In genomic region chr6:17397764-17398194, GRCh38 we compare ENCODE assay signal across 18 cellular contexts. TPM values are rescaled to one million over a fixed set of nuclear protein-coding genes. Genes with fewer than 3 reads are reported as not detected.
DNase-seq lines count a peak whose midpoint lies in the region; ATAC-seq and TF ChIP-seq lines count a peak whose summit lies in the region.
"Had no signal": no experiment of that assay in that cellular context is flagged by ENCODE, and none has a peak within 500 bp of the region (broad histone marks: within the 10 kb centered on the region; RNA-seq: fewer than 3 reads in every experiment).

No MANE protein-coding gene starts in this region.

- no peak overlapping the region for H2AFZ ChIP-seq in fibroblast of lung (ENCODE audit: low read length)

- no TSS peak for BruUV-seq in A673 (replicated peaks; lab: Mats Ljungman, UMichigan)

- TF ChIP-seq POLR2A in Peyer's patch (IDR thresholded peaks at IDR 0.05) = no peak

- H3K9me3 ChIP-seq in fibroblast of lung (ENCODE audit: control insufficient read depth, insufficient read depth, low read depth, low read length) (no peaks in the 10 kb centered on the region), A673 (ENCODE audit: low read depth, low read length, poor library complexity, severe bottlenecking) (no peaks in the 10 kb centered on the region), Peyer's patch (no peaks in the 10 kb centered on the region)
- H3K9me3 ChIP-seq: thyroid gland had no signal

- H3K4me3 ChIP-seq in fibroblast of lung (replicated peaks in 1 of 4; ENCODE audit: control extremely low read depth in 1 of 4, insufficient read depth in 1 of 4, low read depth in 3 of 4, low read length in 4 of 4) = no peak overlapping the region
- no peak overlapping the region for H3K4me3 ChIP-seq in A673 (ENCODE audit: low read depth, low read length, poor library complexity, severe bottlenecking)
- no peak overlapping the region for H3K4me3 ChIP-seq in Peyer's patch
- H3K4me3 ChIP-seq: thyroid gland had no signal

- H3K4me1 ChIP-seq in fibroblast of lung (ENCODE audit: control insufficient read depth, extremely low read depth, insufficient read depth, low read length) = peaks cover 2% of the 10 kb centered on the region
- H3K4me1 ChIP-seq in A673 (ENCODE audit: insufficient read depth, low read length, poor library complexity, severe bottlenecking) = peaks cover 3% of the 10 kb centered on the region
- no peaks in the 10 kb centered on the region for H3K4me1 ChIP-seq in Peyer's patch

- H3K79me2 ChIP-seq in fibroblast of lung (ENCODE audit: control insufficient read depth, insufficient read depth, low read length) = peaks cover 2% of the 10 kb centered on the region

- intact Hi-C loops in sciatic nerve (cut with DNase I) = no loop called here
- intact Hi-C loops in A673 (cut with micrococcal nuclease; ENCODE audit: unreplicated experiment) = no loop called here

- no peak for TF ChIP-seq CTCF in fibroblast of lung (conservative IDR thresholded peaks at IDR 0.05 in 1 of 2, IDR thresholded peaks at IDR 0.05 in 1 of 2; ENCODE audit: low read depth in 1 of 2, low read length in 2 of 2)
- no peak for TF ChIP-seq CTCF in A673 (conservative IDR thresholded peaks at IDR 0.05; ENCODE audit: low read depth, low read length)
- TF ChIP-seq CTCF in Peyer's patch (IDR thresholded peaks at IDR 0.05) = no peak

- H4K20me1 ChIP-seq in fibroblast of lung (ENCODE audit: control insufficient read depth, extremely low read depth, insufficient read depth, low read length) = no peaks in the 10 kb centered on the region

- POLR2A ChIA-PET in A673 (lab: Charles Lee; ENCODE audit: low non-redundant PET) = no interaction called here

- ATAC-seq in SK-N-SH treated with all-trans-retinoic acid at 6 μM for 48 hours (no peak), sciatic nerve (peak; percentile 19), HG03135 (IDR thresholded peaks at IDR 0.05; ENCODE audit: unreplicated experiment) (no peak), HG02852 (IDR thresholded peaks at IDR 0.05; ENCODE audit: unreplicated experiment) (no peak)
- ATAC-seq: activated T-cell treated with anti-CD3 and anti-CD28 coated beads, Interleukin-2, amount 50 U/mL, for 72 hours; right cardiac atrium; stimulated activated effector memory CD8-positive, alpha-beta T cell treated with anti-CD3 and anti-CD28 coated beads, Interleukin-12 subunit alpha, Interleukin-12 subunit beta, amount 100 ng/mL, for 72 hours had no signal

- no peaks in the 10 kb centered on the region for H3K27me3 ChIP-seq in fibroblast of lung (ENCODE audit: control insufficient read depth, insufficient read depth, low read length)
- no peaks in the 10 kb centered on the region for H3K27me3 ChIP-seq in A673 (replicated peaks; ENCODE audit: insufficient read depth, low read depth, low read length, poor library complexity)
- no peaks in the 10 kb centered on the region for H3K27me3 ChIP-seq in Peyer's patch
- H3K27me3 ChIP-seq: thyroid gland had no signal

- no peaks in the 10 kb centered on the region for H3K36me3 ChIP-seq in fibroblast of lung (ENCODE audit: control insufficient read depth, insufficient read depth, low read length)
- no peaks in the 10 kb centered on the region for H3K36me3 ChIP-seq in A673 (ENCODE audit: insufficient read depth, low read length, poor library complexity, severe bottlenecking)
- H3K36me3 ChIP-seq in Peyer's patch = no peaks in the 10 kb centered on the region
- H3K36me3 ChIP-seq: thyroid gland had no signal

- CTCF ChIA-PET in A673 (lab: Charles Lee) = no interaction called here

- no peak overlapping the region for H3K4me2 ChIP-seq in fibroblast of lung (ENCODE audit: extremely low read depth, insufficient read depth, low read length)

- H3K9ac ChIP-seq in fibroblast of lung (ENCODE audit: insufficient read depth, low read length) = no peak overlapping the region

- DNase-seq in GM04504 (ENCODE audit: low read depth) (peak; percentile 36), fibroblast of lung (ENCODE audit: low read depth in 2 of 2) (peak; percentile 30 to 44), sciatic nerve (ENCODE audit: low spot score) (no peak), A673 (ENCODE audit: low spot score) (no peak), Peyer's patch (no peak)
- DNase-seq: activated T-cell treated with anti-CD3 and anti-CD28 coated beads, Interleukin-2, amount 50 U/mL, for 72 hours; DND-41; head of caudate nucleus; MM.1S; NCI-H1694; NK-92 treated with Interleukin-12 subunit alpha and Interleukin-12 subunit beta, amount 100 ng/mL, for 24 hours; occipital lobe; right cardiac atrium; thyroid gland had no signal

- no peak overlapping the region for H3K27ac ChIP-seq in fibroblast of lung (ENCODE audit: insufficient read depth, low read length)
- no peak overlapping the region for H3K27ac ChIP-seq in A673 (ENCODE audit: low read depth, low read length, poor library complexity, severe bottlenecking)
- H3K27ac ChIP-seq in Peyer's patch = no peak overlapping the region
- H3K27ac ChIP-seq: thyroid gland had no signal

TF ChIP-seq in SK-N-SH treated with all-trans-retinoic acid at 6 μM for 48 hours, 23 proteins besides CTCF, POLR2A, EP300 and RAD21:
- no peak for TF ChIP-seq OSR1 (CRISPR knock-in tag; IDR thresholded peaks at IDR 0.05)
- peak; percentile 63 for TF ChIP-seq ISL1 (CRISPR knock-in tag; IDR thresholded peaks at IDR 0.05)

RNA-seq across cellular contexts. Expression of gene CAP2, which starts 4.4 kb away (rescaled TPM):
- total RNA-seq in fibroblast of lung = 2.6 and 8.6 TPM in 2 replicates
- 23.4 and 38.1 TPM in 2 replicates for polyA plus RNA-seq in fibroblast of lung
- 12.1 and 18.6 TPM in 2 replicates for polyA plus RNA-seq in fibroblast of lung (2012)
- polyA minus RNA-seq in fibroblast of lung (ENCODE audit: low replicate concordance) = 8.3 and 16.3 TPM in 2 replicates
- 7.1 TPM for total RNA-seq in sciatic nerve
- 18.4 and 20.8 TPM in 2 replicates for total RNA-seq in A673 (2021)
- total RNA-seq in Peyer's patch = 1 to 10 TPM; 1.7 to 3.2 (median 2.4) TPM
- total RNA-seq: activated T-cell treated with anti-CD3 and anti-CD28 coated beads, Interleukin-2, amount 50 U/mL, for 72 hours had no signal

Comparison
In these comparisons a context has a peak if more than half of its experiments do, and no peak if none do; other contexts are left out.
1. DNase-seq: peak in GM04504 (single experiment) and fibroblast of lung (2 of 2); none in sciatic nerve (single experiment), A673 (single experiment) and Peyer's patch (0 of 3).